Comparison of ENCODE assay signal across 17 cellular contexts in the genomic region with DNA sequence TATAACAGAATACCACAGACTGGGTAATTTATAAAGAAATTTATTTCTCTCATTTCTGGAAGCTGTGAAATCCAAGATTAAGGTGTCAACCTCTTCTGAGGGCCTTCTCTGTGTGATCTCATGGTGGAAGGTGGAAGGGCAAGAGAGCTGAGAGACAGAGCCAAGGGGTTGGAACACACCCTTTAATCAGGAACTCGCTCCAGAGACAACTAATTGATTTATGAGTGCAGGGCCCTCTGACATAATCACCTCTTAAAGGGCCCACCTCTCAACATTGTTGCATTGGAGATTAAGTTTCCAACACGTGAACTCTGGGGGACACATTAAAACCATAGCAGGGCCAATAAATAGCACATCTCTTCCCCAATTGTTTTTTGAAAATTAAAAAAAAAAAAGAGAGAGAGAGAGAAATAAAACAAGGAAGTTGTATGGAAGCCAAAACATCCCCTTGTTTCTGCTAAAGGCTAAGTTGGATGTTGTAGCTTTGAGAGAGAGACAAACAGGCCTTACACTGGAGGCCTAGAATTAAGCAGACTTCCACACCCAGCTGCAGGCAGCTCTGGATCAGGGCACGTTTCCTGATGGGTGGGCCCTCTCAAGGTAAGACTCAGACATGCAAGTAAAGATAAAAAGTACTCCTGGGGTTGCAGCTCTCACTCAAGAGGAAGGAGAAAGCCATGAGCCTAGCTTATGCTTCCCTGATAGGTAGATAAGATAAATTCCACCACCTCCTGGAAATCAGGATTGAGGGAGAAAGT.
DNase-seq lines count a peak whose midpoint lies in the region; ATAC-seq, FAIRE-seq and TF ChIP-seq lines count a peak whose summit lies in the region.
"Had no signal": no experiment of that assay in that cellular context is flagged by ENCODE, and none has a peak within 500 bp of the region (broad histone marks: within the 10 kb centered on the region; RNA-seq: fewer than 3 reads in every experiment).

No MANE protein-coding gene starts in this region.

- no TSS peak for BruUV-seq in HepG2 (replicated peaks; lab: Mats Ljungman, UMichigan)

- no peaks in the 10 kb centered on the region for H3K9me2 ChIP-seq in hepatocyte (replicated peaks; ENCODE audit: insufficient read depth)

- H3K9me3 ChIP-seq in hepatocyte (ENCODE audit: low read depth) (no peaks in the 10 kb centered on the region), HepG2 (ENCODE audit: low read length) (no peaks in the 10 kb centered on the region)
- H3K9me3 ChIP-seq: BLaER1 treated with 17β-estradiol and CSF1 and Interleukin-3, amounts not matched to agents 10 nM and 100 nM; right lobe of liver had no signal

- no peaks in the 10 kb centered on the region for H3K27me3 ChIP-seq in hepatocyte
- no peaks in the 10 kb centered on the region for H3K27me3 ChIP-seq in HepG2 (ENCODE audit: control insufficient read depth in 1 of 2, insufficient read depth in 2 of 2, low read length in 2 of 2)
- H3K27me3 ChIP-seq: BLaER1 treated with 17β-estradiol and CSF1 and Interleukin-3, amounts not matched to agents 10 nM and 100 nM; right lobe of liver had no signal

- POLR2A ChIA-PET in RWPE1 (lab: Yijun Ruan, JAX; ENCODE audit: low non-redundant PET), result no interaction called here
- POLR2A ChIA-PET in HepG2 (lab: Yijun Ruan, JAX), result no interaction called here

- intact Hi-C loops in HepG2 (cut with micrococcal nuclease; ENCODE audit: unreplicated experiment), result no loop called here

- ATAC-seq in HepG2, result no peak
- no peak for ATAC-seq in stimulated activated naive B cell treated with anti-CD40 and anti-IgM and Interleukin-4, amounts not matched to agents 10 μg/mL and 1 μg/mL and 100 μg/mL, for 72 hours (replicated peaks)
- ATAC-seq: activated CD4-positive, CD25-positive, alpha-beta regulatory T cell treated with anti-CD3 and anti-CD28 coated beads, Interleukin-2, amount 50 U/mL, for 24 hours had no signal

- H2AFZ ChIP-seq in hepatocyte, result peak overlapping the region; percentile 26
- H2AFZ ChIP-seq in HepG2 (ENCODE audit: low read length), result no peak overlapping the region

- H3K4me1 ChIP-seq in hepatocyte (ENCODE audit: insufficient read depth), result peaks cover 10% of the 10 kb centered on the region
- H3K4me1 ChIP-seq in HepG2 (ENCODE audit: insufficient read depth, low read length), result peaks cover 16% of the 10 kb centered on the region
- H3K4me1 ChIP-seq: right lobe of liver had no signal

- peaks cover 0 to 5% of the 10 kb centered on the region in 2 donors for H3K27me3 Mint-ChIP-seq in stimulated activated naive B cell treated with anti-CD40 and anti-IgM and Interleukin-4, amounts not matched to agents 10 μg/mL and 1 μg/mL and 100 μg/mL, for 72 hours

- H3K4me3 Mint-ChIP-seq in stimulated activated naive B cell treated with anti-CD40 and anti-IgM and Interleukin-4, amounts not matched to agents 10 μg/mL and 1 μg/mL and 100 μg/mL, for 72 hours, result no peak overlapping the region
- H3K4me3 Mint-ChIP-seq: activated naive CD4-positive, alpha-beta T cell treated with anti-CD3 and anti-CD28 coated beads, Interleukin-2, amount 10 ng/mL, durations not matched to agents 7 days and 5 days; dendritic cell treated with granulocyte-macrophage colony-stimulating factor and Interleukin-4, amounts not matched to agents 40 ng/mL and 50 ng/mL, for 4 days; neural crest cell had no signal

- no peak for TF ChIP-seq CTCF in RWPE1 (conservative IDR thresholded peaks at IDR 0.05; ENCODE audit: low read depth)
- no peak for TF ChIP-seq CTCF in hepatocyte (IDR thresholded peaks at IDR 0.05; ENCODE audit: poor library complexity)
- no peak for TF ChIP-seq CTCF in HepG2 (CRISPR knock-in tag; IDR thresholded peaks at IDR 0.05)

- 29% methylated on average over 3 of the region's 3 CpGs for WGBS in hepatocyte (ENCODE audit: low lambda C conversion rate, missing lambda C conversion rate)
- WGBS in HepG2 (ENCODE audit: low lambda C conversion rate), result 89% methylated on average over 2 of the region's 3 CpGs

- H3K27ac Mint-ChIP-seq in stimulated activated naive B cell treated with anti-CD40 and anti-IgM and Interleukin-4, amounts not matched to agents 10 μg/mL and 1 μg/mL and 100 μg/mL, for 72 hours, result no peak overlapping the region
- H3K27ac Mint-ChIP-seq: activated naive CD4-positive, alpha-beta T cell treated with anti-CD3 and anti-CD28 coated beads, Interleukin-2, amount 10 ng/mL, durations not matched to agents 7 days and 5 days; dendritic cell treated with granulocyte-macrophage colony-stimulating factor and Interleukin-4, amounts not matched to agents 40 ng/mL and 50 ng/mL, for 4 days had no signal

- no peaks in the 10 kb centered on the region for H3K79me2 ChIP-seq in hepatocyte
- no peaks in the 10 kb centered on the region for H3K79me2 ChIP-seq in HepG2 (ENCODE audit: insufficient read depth, low read length)

- in situ Hi-C loops in HepG2 (cut with HindIII; ENCODE audit: extremely low pct_ligation_motif_present, low pct_unique_long_range_greater_than_20kb), result no loop called here

- peak overlapping the region; percentile 79 for H3K27ac ChIP-seq in RWPE1
- H3K27ac ChIP-seq in hepatocyte, result peak overlapping the region; percentile 58
- peak overlapping the region in 14 of 21 experiments; percentile 20 to 68 (median 50) for H3K27ac ChIP-seq in skin epidermis
- no peak overlapping the region for H3K27ac ChIP-seq in HepG2 (ENCODE audit: extremely low read length, insufficient read depth, low read length)
- H3K27ac ChIP-seq: BLaER1 treated with 17β-estradiol and CSF1 and Interleukin-3, amounts not matched to agents 10 nM and 100 nM; right lobe of liver had no signal

- H3K4me3 ChIP-seq in hepatocyte (no peak overlapping the region), skin epidermis (no peak overlapping the region), HepG2 (replicated peaks in 1 of 3; ENCODE audit: insufficient read depth in 1 of 3, low read depth in 2 of 3, low read length in 3 of 3) (no peak overlapping the region)
- H3K4me3 ChIP-seq: BLaER1 treated with 17β-estradiol and CSF1 and Interleukin-3, amounts not matched to agents 10 nM and 100 nM; lung; right lobe of liver had no signal

- H3K4me2 ChIP-seq in hepatocyte (no peak overlapping the region), HepG2 (ENCODE audit: low read depth, low read length) (no peak overlapping the region)
- H3K4me2 ChIP-seq: BLaER1 treated with 17β-estradiol and CSF1 and Interleukin-3, amounts not matched to agents 10 nM and 100 nM had no signal

- TF ChIP-seq RAD21 in HepG2 (CRISPR knock-in tag; IDR thresholded peaks at IDR 0.05), result no peak

- H4K20me1 ChIP-seq in hepatocyte (ENCODE audit: insufficient read depth, poor library complexity, severe bottlenecking) (no peaks in the 10 kb centered on the region), HepG2 (ENCODE audit: insufficient read depth, low read length) (no peaks in the 10 kb centered on the region)
- H4K20me1 ChIP-seq: BLaER1 treated with 17β-estradiol and CSF1 and Interleukin-3, amounts not matched to agents 10 nM and 100 nM had no signal

- peak; percentile 71 for FAIRE-seq in HTR-8/SVneo (lab: Jason Lieb, UNC)
- no peak for FAIRE-seq in HepG2 (lab: Jason Lieb, UNC)
- FAIRE-seq: RCC 7860 had no signal

- no peak for TF ChIP-seq EP300 in HepG2 (IDR thresholded peaks at IDR 0.05; ENCODE audit: low read depth in 2 of 2, low read length in 2 of 2)
- no peak for TF ChIP-seq EP300 in HepG2 (CRISPR knock-in tag; IDR thresholded peaks at IDR 0.05; ENCODE audit: borderline replicate concordance)

- no peaks in the 10 kb centered on the region for H3K4me1 Mint-ChIP-seq in stimulated activated naive B cell treated with anti-CD40 and anti-IgM and Interleukin-4, amounts not matched to agents 10 μg/mL and 1 μg/mL and 100 μg/mL, for 72 hours
- H3K4me1 Mint-ChIP-seq: activated naive CD4-positive, alpha-beta T cell treated with anti-CD3 and anti-CD28 coated beads, Interleukin-2, amount 10 ng/mL, durations not matched to agents 7 days and 5 days had no signal

- no peak for TF ChIP-seq POLR2A in HepG2 (IDR thresholded peaks at IDR 0.05; ENCODE audit: insufficient read depth in 1 of 2, low read depth in 2 of 2, low read length in 2 of 2)

- no peaks in the 10 kb centered on the region for H3K9me3 Mint-ChIP-seq in stimulated activated naive B cell treated with anti-CD40 and anti-IgM and Interleukin-4, amounts not matched to agents 10 μg/mL and 1 μg/mL and 100 μg/mL, for 72 hours
- H3K9me3 Mint-ChIP-seq: activated naive CD4-positive, alpha-beta T cell treated with anti-CD3 and anti-CD28 coated beads, Interleukin-2, amount 10 ng/mL, durations not matched to agents 7 days and 5 days; dendritic cell treated with granulocyte-macrophage colony-stimulating factor and Interleukin-4, amounts not matched to agents 40 ng/mL and 50 ng/mL, for 4 days; neural crest cell had no signal

- DNase-seq in HTR-8/SVneo (ENCODE audit: insufficient read length, low spot score) (no peak), RWPE1 (ENCODE audit: low spot score) (no peak), hepatocyte (ENCODE audit: low spot score) (peak; percentile 24), HepG2 (ENCODE audit: low spot score) (no peak)
- no peak for DNase-seq in activated CD4-positive, alpha-beta T cell treated with anti-CD3 and anti-CD28 coated beads for 1 hour
- no peak for DNase-seq in stimulated activated naive B cell treated with anti-CD40 and anti-IgM and Interleukin-4, amounts not matched to agents 10 μg/mL and 1 μg/mL and 100 μg/mL, for 72 hours
- DNase-seq: activated CD8-positive, alpha-beta memory T cell treated with anti-CD3 and anti-CD28 coated beads, Interleukin-2, amount 50 U/mL, for 4 hours; activated naive CD4-positive, alpha-beta T cell treated with anti-CD3 and anti-CD28 coated beads, Interleukin-2, amount 10 ng/mL, durations not matched to agents 7 days and 5 days; NCI-H1092 treated with DMSO at 0.1 percent for 48 hours; right lobe of liver had no signal

- no peak overlapping the region for H3K9ac ChIP-seq in HepG2 (ENCODE audit: insufficient read depth, low read depth, low read length)
- H3K9ac ChIP-seq: BLaER1 treated with 17β-estradiol and CSF1 and Interleukin-3, amounts not matched to agents 10 nM and 100 nM had no signal

- CTCF ChIA-PET in RWPE1 (lab: Yijun Ruan, JAX) (interaction anchor here (1.1 to 1.2 kb wide), 2 partner anchors 16 to 35 kb away, joined by 3 to 5 read pairs; no protein-coding TSS in a partner anchor), HepG2 (lab: Yijun Ruan, JAX; ENCODE audit: low intra/inter-chr PET ratio, low total read pairs) (no interaction called here)

- no peaks in the 10 kb centered on the region for H3K36me3 ChIP-seq in hepatocyte (replicated peaks; ENCODE audit: insufficient read depth, low read depth)
- H3K36me3 ChIP-seq in HepG2 (replicated peaks in 1 of 2; ENCODE audit: control insufficient read depth in 1 of 2, insufficient read depth in 2 of 2, low read length in 2 of 2), result no peaks in the 10 kb centered on the region
- H3K36me3 ChIP-seq: BLaER1 treated with 17β-estradiol and CSF1 and Interleukin-3, amounts not matched to agents 10 nM and 100 nM; right lobe of liver had no signal

- H3K36me3 Mint-ChIP-seq in stimulated activated naive B cell treated with anti-CD40 and anti-IgM and Interleukin-4, amounts not matched to agents 10 μg/mL and 1 μg/mL and 100 μg/mL, for 72 hours, result no peaks in the 10 kb centered on the region
- H3K36me3 Mint-ChIP-seq: activated naive CD4-positive, alpha-beta T cell treated with anti-CD3 and anti-CD28 coated beads, Interleukin-2, amount 10 ng/mL, durations not matched to agents 7 days and 5 days had no signal

TF ChIP-seq in HepG2, 621 proteins besides CTCF, POLR2A, EP300 and RAD21 (continues in another document):
- TF ChIP-seq ZNF253 (CRISPR knock-in tag; IDR thresholded peaks at IDR 0.05; ENCODE audit: borderline replicate concordance), result no peak
- no peak for TF ChIP-seq SALL1 (CRISPR knock-in tag; IDR thresholded peaks at IDR 0.05)
